In genomic region chr1:27628712-27629111, GRCh38 we compare ENCODE assay signal across 17 cellular contexts. TPM values are rescaled to one million over a fixed set of nuclear protein-coding genes. Genes with fewer than 3 reads are reported as not detected.
DNase-seq lines count a peak whose midpoint lies in the region; ATAC-seq, FAIRE-seq and TF ChIP-seq lines count a peak whose summit lies in the region.
"Had no signal": no experiment of that assay in that cellular context is flagged by ENCODE, and none has a peak within 500 bp of the region (broad histone marks: within the 10 kb centered on the region; RNA-seq: fewer than 3 reads in every experiment).

No MANE protein-coding gene starts in this region.

- H3K9ac ChIP-seq in BLaER1: peak overlapping the region; percentile 65; the same call in 1 of the 2 replicates

- H3K9me2 ChIP-seq in hepatocyte (replicated peaks; ENCODE audit: insufficient read depth): no peaks in the 10 kb centered on the region

- H3K36me3 Mint-ChIP-seq in IgD-negative memory B cell (no peaks in the 10 kb centered on the region), osteocyte (ENCODE audit: unreplicated experiment) (no peaks in the 10 kb centered on the region)

- H3K27me3 Mint-ChIP-seq in IgD-negative memory B cell (no peaks in the 10 kb centered on the region), osteocyte (ENCODE audit: unreplicated experiment) (no peaks in the 10 kb centered on the region)

- H3K79me2 ChIP-seq in hepatocyte: no peaks in the 10 kb centered on the region

- H3K4me2 ChIP-seq in BLaER1 (peak overlapping the region; percentile 87), hepatocyte (no peak overlapping the region)

- H3K4me3 Mint-ChIP-seq in IgD-negative memory B cell (peak overlapping the region in 2 of 4 donors; percentile 18 to 47), osteocyte (ENCODE audit: unreplicated experiment) (no peak overlapping the region)

- DNase-seq in esophagus muscularis mucosa (ENCODE audit: extremely low spot score): no peak
- DNase-seq in osteocyte (ENCODE audit: extremely low spot score, unreplicated experiment): no peak
- DNase-seq in NCI-H82 treated with DMSO at 0.1 percent for 48 hours (lab: John Stamatoyannopoulos, UW; ENCODE audit: unreplicated experiment): no peak
- DNase-seq in hepatocyte (ENCODE audit: low spot score): no peak
- DNase-seq in H54 (ENCODE audit: insufficient read length, low spot score): no peak
- DNase-seq: activated naive CD4-positive, alpha-beta T cell treated with anti-CD3 and anti-CD28 coated beads, Interleukin-2, amount 50 U/mL, for 16 hours; caudate nucleus; NCI-H1092; NCI-H446; stimulated activated CD4-positive, alpha-beta T cell treated with anti-CD3 and anti-CD28 coated beads, Interleukin-12 subunit alpha, Interleukin-12 subunit beta, amount 100 ng/mL, for 4 hours had no signal

- H3K4me1 Mint-ChIP-seq in IgD-negative memory B cell (peaks cover 49 to 63% (median 62%) of the 10 kb centered on the region in 3 donors), osteocyte (ENCODE audit: unreplicated experiment) (peaks cover 25% of the 10 kb centered on the region)

- intact Hi-C loops in esophagus muscularis mucosa (cut with DNase I): no loop called here

- peak overlapping the region; percentile 7 to 94 (median 24) for H3K27ac Mint-ChIP-seq in IgD-negative memory B cell
- H3K27ac Mint-ChIP-seq in osteocyte (ENCODE audit: unreplicated experiment): peak overlapping the region; percentile 6

- H4K20me1 ChIP-seq in BLaER1 (no peaks in the 10 kb centered on the region), hepatocyte (ENCODE audit: insufficient read depth, poor library complexity, severe bottlenecking) (no peaks in the 10 kb centered on the region)

- ATAC-seq in GM19463 (IDR thresholded peaks at IDR 0.05; ENCODE audit: unreplicated experiment): no peak

- WGBS in esophagus muscularis mucosa: 71% methylated on average over 3 of the region's 3 CpGs
- 45% methylated on average over 3 of the region's 3 CpGs for WGBS in hepatocyte (ENCODE audit: low lambda C conversion rate, missing lambda C conversion rate)

- H3K27ac ChIP-seq in BLaER1 (peak overlapping the region; percentile 55), esophagus muscularis mucosa (replicated peaks in 1 of 4) (peak overlapping the region; percentile 14 to 34 (median 25)), hepatocyte (no peak overlapping the region)
- H3K27ac ChIP-seq: thoracic aorta, VCaP had no signal

- no peak for TF ChIP-seq EP300 in esophagus muscularis mucosa (IDR thresholded peaks at IDR 0.05)

- H3K36me3 ChIP-seq in BLaER1 (no peaks in the 10 kb centered on the region), esophagus muscularis mucosa (no peaks in the 10 kb centered on the region), hepatocyte (replicated peaks; ENCODE audit: insufficient read depth, low read depth) (no peaks in the 10 kb centered on the region)
- H3K36me3 ChIP-seq: thoracic aorta had no signal

- no peaks in the 10 kb centered on the region for H3K27me3 ChIP-seq in BLaER1
- peaks cover 0 to 15% (median 0%) of the 10 kb centered on the region in 4 donors for H3K27me3 ChIP-seq in esophagus muscularis mucosa
- peaks cover 13% of the 10 kb centered on the region for H3K27me3 ChIP-seq in hepatocyte

- no peak overlapping the region for H2AFZ ChIP-seq in hepatocyte

- TF ChIP-seq POLR2A in esophagus muscularis mucosa (IDR thresholded peaks at IDR 0.05; ENCODE audit: low read depth) (no peak), H54 (IDR thresholded peaks at IDR 0.05; ENCODE audit: low read depth, low read length) (no peak)

- H3K9me3 Mint-ChIP-seq in IgD-negative memory B cell (no peaks in the 10 kb centered on the region), osteocyte (ENCODE audit: unreplicated experiment) (no peaks in the 10 kb centered on the region)

- H3K4me3 ChIP-seq in BLaER1 (no peak overlapping the region), esophagus muscularis mucosa (no peak overlapping the region), hepatocyte (no peak overlapping the region)
- H3K4me3 ChIP-seq: thoracic aorta had no signal

- FAIRE-seq in H54 (lab: Jason Lieb, UNC): no peak
- FAIRE-seq: endothelial cell of umbilical vein had no signal

- TF ChIP-seq CTCF in esophagus muscularis mucosa (IDR thresholded peaks at IDR 0.05): no peak
- TF ChIP-seq CTCF in osteocyte (IDR thresholded peaks at IDR 0.05): no peak
- no peak for TF ChIP-seq CTCF in hepatocyte (IDR thresholded peaks at IDR 0.05; ENCODE audit: poor library complexity)

- no peaks in the 10 kb centered on the region for H3K9me3 ChIP-seq in BLaER1
- H3K9me3 ChIP-seq in esophagus muscularis mucosa: no peaks in the 10 kb centered on the region
- H3K9me3 ChIP-seq in hepatocyte (ENCODE audit: low read depth): no peaks in the 10 kb centered on the region
- H3K9me3 ChIP-seq: thoracic aorta had no signal

- peaks cover 100% of the 10 kb centered on the region for H3K4me1 ChIP-seq in BLaER1
- peaks cover 38 to 74% (median 53%) of the 10 kb centered on the region in 4 donors for H3K4me1 ChIP-seq in esophagus muscularis mucosa
- no peaks in the 10 kb centered on the region for H3K4me1 ChIP-seq in hepatocyte (ENCODE audit: insufficient read depth)

RNA-seq across cellular contexts. Expression of gene FGR, which starts 6.3 kb away (rescaled TPM):
- 72.0 TPM for polyA plus RNA-seq in IgD-negative memory B cell
- 10 to 100 TPM; 12.0 to 32.1 (median 12.6) TPM for total RNA-seq in esophagus muscularis mucosa
- not detected in 2 replicates for total RNA-seq in osteocyte
- 0.28 and 0.73 TPM in 2 replicates for total RNA-seq in hepatocyte
- polyA plus RNA-seq in hepatocyte: 0.28 TPM in 1 of 2 replicates, not detected in the other
- total RNA-seq: endothelial cell of umbilical vein, SK-MEL-5 had no signal

RNA-seq across cellular contexts. Expression of gene AHDC1, which starts 24.8 kb away (rescaled TPM):
- polyA plus RNA-seq in IgD-negative memory B cell (1.1 TPM), hepatocyte (12.2 and 14.4 TPM in 2 replicates)
- total RNA-seq in esophagus muscularis mucosa (10 to 100 TPM; 14.7 to 54.3 (median 35.4) TPM), osteocyte (118 and 124 TPM in 2 replicates), hepatocyte (6.7 and 13.3 TPM in 2 replicates)

RNA-seq across cellular contexts. Expression of gene IFI6, which starts 43.3 kb away (rescaled TPM):
- polyA plus RNA-seq in IgD-negative memory B cell: 68.2 TPM
- total RNA-seq in esophagus muscularis mucosa: 10 to 100 TPM; 33.2 to 86.3 (median 70.2) TPM
- 49.5 and 54.1 TPM in 2 replicates for total RNA-seq in osteocyte
- total RNA-seq in hepatocyte: 94.3 and 114 TPM in 2 replicates
- 194 and 230 TPM in 2 replicates for polyA plus RNA-seq in hepatocyte
